Comparison of ENCODE assay signal across 1 cellular context in the genomic region with DNA sequence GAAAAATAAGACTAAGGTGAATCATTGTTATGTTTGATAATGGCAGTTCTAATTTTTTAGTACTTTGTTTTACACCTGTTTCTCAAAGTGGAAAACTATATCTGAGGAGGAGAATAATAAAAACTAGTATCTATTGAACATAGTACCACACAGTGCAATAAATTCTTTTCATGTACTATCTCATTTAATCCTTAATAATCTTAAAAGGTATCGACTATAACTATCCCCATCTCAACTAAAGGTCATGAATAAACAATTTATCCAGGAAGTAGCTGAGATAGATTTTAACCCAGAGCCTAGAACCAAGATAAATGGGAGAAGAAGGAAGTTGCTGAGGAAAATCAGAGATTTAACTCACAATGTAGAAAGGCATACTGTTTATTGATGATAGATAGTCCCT.
TF ChIP-seq lines count a peak whose summit lies in the region.

No MANE protein-coding gene starts in this region.

TF ChIP-seq in HepG2, 621 proteins besides CTCF, POLR2A, EP300 and RAD21:
- TF ChIP-seq SMARCC2 (IDR thresholded peaks at IDR 0.05) (no peak), ZMYM4 (CRISPR knock-in tag; IDR thresholded peaks at IDR 0.05) (no peak), PHF21A (CRISPR knock-in tag; IDR thresholded peaks at IDR 0.05) (no peak), SMAD9 (CRISPR knock-in tag; IDR thresholded peaks at IDR 0.05) (no peak), ZNF549 (CRISPR knock-in tag; IDR thresholded peaks at IDR 0.05) (no peak), ZNF333 (CRISPR knock-in tag; IDR thresholded peaks at IDR 0.05; ENCODE audit: borderline replicate concordance) (no peak), ZNF879 (CRISPR knock-in tag; IDR thresholded peaks at IDR 0.05) (no peak), MTF1 (CRISPR knock-in tag; IDR thresholded peaks at IDR 0.05) (no peak), ZFP36L2 (CRISPR knock-in tag; IDR thresholded peaks at IDR 0.05) (no peak), ZNF781 (CRISPR knock-in tag; IDR thresholded peaks at IDR 0.05; ENCODE audit: borderline replicate concordance, not compliant biosample characterization) (no peak)
- TF ChIP-seq, protein P1, sequence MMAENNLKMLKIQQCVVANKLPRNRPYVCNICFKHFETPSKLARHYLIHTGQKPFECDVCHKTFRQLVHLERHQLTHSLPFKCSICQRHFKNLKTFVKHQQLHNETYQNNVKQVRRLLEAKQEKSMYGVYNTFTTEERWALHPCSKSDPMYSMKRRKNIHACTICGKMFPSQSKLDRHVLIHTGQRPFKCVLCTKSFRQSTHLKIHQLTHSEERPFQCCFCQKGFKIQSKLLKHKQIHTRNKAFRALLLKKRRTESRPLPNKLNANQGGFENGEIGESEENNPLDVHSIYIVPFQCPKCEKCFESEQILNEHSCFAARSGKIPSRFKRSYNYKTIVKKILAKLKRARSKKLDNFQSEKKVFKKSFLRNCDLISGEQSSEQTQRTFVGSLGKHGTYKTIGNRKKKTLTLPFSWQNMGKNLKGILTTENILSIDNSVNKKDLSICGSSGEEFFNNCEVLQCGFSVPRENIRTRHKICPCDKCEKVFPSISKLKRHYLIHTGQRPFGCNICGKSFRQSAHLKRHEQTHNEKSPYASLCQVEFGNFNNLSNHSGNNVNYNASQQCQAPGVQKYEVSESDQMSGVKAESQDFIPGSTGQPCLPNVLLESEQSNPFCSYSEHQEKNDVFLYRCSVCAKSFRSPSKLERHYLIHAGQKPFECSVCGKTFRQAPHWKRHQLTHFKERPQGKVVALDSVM (CRISPR knock-in tag; IDR thresholded peaks at IDR 0.05): no peak
- TF ChIP-seq, protein P2, sequence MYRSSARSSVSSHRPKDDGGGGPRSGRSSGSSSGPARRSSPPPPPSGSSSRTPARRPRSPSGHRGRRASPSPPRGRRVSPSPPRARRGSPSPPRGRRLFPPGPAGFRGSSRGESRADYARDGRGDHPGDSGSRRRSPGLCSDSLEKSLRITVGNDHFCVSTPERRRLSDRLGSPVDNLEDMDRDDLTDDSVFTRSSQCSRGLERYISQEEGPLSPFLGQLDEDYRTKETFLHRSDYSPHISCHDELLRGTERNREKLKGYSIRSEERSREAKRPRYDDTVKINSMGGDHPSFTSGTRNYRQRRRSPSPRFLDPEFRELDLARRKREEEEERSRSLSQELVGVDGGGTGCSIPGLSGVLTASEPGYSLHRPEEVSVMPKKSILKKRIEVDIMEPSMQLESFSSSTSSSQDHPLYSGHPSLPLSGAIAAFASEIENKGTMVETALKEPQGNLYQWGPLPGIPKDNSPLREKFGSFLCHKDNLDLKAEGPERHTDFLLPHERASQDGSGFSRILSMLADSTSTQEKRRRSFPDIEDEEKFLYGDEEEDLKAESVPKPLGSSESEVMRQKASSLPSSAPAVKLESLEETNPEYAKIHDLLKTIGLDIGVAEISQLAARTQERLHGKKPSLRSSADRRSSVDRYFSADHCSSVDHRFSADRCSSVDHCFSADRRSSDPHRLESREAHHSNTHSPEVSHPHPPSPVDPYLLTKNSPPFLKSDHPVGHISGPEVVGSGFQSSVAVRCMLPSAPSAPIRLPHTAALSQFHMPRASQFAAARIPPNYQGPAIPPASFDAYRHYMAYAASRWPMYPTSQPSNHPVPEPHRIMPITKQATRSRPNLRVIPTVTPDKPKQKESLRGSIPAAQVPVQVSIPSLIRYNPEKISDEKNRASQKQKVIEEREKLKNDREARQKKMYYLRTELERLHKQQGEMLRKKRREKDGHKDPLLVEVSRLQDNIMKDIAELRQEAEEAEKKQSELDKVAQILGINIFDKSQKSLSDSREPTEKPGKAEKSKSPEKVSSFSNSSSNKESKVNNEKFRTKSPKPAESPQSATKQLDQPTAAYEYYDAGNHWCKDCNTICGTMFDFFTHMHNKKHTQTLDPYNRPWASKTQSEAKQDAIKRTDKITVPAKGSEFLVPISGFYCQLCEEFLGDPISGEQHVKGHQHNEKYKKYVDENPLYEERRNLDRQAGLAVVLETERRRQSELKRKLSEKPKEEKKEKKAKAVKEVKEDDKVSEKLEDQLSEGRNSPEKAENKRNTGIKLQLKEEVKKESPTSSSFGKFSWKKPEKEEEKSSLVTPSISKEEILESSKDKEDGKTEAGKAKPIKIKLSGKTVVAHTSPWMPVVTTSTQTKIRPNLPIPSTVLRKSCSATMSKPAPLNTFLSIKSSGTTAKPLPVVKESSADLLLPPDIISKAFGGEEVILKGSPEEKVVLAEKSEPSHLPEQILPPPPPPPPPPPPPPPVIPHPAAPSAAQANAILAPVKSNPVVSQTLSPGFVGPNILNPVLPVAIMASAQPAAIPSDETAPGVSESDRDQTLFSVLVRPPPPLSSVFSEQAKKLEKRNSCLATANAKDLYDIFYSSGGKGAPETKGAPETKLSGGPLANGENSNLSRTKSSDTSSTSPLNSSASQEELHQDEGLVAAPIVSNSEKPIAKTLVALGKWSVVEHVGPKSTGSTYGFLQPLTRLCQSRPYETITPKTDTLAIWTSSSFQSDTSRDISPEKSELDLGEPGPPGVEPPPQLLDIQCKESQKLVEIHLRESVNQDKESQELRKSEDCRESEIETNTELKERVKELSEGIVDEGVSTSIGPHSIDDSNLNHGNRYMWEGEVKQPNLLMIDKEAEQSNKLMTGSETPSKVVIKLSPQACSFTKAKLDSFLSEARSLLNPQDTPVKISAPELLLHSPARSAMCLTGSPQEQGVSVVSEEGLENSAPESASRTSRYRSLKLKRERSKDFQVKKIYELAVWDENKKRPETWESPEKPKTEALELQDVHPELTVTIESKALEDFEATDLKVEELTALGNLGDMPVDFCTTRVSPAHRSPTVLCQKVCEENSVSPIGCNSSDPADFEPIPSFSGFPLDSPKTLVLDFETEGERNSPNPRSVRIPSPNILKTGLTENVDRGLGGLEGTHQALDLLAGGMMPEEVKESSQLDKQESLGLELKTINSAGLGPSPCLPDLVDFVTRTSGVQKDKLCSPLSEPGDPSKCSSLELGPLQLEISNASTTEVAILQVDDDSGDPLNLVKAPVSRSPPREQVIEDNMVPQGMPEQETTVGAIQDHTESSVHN (CRISPR knock-in tag; IDR thresholded peaks at IDR 0.05): no peak
- TF ChIP-seq, protein P3, sequence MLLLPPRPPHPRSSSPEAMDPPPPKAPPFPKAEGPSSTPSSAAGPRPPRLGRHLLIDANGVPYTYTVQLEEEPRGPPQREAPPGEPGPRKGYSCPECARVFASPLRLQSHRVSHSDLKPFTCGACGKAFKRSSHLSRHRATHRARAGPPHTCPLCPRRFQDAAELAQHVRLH (CRISPR knock-in tag; IDR thresholded peaks at IDR 0.05; ENCODE audit: borderline replicate concordance, low read depth): no peak
- TF ChIP-seq, protein P4, sequence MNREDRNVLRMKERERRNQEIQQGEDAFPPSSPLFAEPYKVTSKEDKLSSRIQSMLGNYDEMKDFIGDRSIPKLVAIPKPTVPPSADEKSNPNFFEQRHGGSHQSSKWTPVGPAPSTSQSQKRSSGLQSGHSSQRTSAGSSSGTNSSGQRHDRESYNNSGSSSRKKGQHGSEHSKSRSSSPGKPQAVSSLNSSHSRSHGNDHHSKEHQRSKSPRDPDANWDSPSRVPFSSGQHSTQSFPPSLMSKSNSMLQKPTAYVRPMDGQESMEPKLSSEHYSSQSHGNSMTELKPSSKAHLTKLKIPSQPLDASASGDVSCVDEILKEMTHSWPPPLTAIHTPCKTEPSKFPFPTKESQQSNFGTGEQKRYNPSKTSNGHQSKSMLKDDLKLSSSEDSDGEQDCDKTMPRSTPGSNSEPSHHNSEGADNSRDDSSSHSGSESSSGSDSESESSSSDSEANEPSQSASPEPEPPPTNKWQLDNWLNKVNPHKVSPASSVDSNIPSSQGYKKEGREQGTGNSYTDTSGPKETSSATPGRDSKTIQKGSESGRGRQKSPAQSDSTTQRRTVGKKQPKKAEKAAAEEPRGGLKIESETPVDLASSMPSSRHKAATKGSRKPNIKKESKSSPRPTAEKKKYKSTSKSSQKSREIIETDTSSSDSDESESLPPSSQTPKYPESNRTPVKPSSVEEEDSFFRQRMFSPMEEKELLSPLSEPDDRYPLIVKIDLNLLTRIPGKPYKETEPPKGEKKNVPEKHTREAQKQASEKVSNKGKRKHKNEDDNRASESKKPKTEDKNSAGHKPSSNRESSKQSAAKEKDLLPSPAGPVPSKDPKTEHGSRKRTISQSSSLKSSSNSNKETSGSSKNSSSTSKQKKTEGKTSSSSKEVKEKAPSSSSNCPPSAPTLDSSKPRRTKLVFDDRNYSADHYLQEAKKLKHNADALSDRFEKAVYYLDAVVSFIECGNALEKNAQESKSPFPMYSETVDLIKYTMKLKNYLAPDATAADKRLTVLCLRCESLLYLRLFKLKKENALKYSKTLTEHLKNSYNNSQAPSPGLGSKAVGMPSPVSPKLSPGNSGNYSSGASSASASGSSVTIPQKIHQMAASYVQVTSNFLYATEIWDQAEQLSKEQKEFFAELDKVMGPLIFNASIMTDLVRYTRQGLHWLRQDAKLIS (CRISPR knock-in tag; IDR thresholded peaks at IDR 0.05): no peak
- TF ChIP-seq, protein P5, sequence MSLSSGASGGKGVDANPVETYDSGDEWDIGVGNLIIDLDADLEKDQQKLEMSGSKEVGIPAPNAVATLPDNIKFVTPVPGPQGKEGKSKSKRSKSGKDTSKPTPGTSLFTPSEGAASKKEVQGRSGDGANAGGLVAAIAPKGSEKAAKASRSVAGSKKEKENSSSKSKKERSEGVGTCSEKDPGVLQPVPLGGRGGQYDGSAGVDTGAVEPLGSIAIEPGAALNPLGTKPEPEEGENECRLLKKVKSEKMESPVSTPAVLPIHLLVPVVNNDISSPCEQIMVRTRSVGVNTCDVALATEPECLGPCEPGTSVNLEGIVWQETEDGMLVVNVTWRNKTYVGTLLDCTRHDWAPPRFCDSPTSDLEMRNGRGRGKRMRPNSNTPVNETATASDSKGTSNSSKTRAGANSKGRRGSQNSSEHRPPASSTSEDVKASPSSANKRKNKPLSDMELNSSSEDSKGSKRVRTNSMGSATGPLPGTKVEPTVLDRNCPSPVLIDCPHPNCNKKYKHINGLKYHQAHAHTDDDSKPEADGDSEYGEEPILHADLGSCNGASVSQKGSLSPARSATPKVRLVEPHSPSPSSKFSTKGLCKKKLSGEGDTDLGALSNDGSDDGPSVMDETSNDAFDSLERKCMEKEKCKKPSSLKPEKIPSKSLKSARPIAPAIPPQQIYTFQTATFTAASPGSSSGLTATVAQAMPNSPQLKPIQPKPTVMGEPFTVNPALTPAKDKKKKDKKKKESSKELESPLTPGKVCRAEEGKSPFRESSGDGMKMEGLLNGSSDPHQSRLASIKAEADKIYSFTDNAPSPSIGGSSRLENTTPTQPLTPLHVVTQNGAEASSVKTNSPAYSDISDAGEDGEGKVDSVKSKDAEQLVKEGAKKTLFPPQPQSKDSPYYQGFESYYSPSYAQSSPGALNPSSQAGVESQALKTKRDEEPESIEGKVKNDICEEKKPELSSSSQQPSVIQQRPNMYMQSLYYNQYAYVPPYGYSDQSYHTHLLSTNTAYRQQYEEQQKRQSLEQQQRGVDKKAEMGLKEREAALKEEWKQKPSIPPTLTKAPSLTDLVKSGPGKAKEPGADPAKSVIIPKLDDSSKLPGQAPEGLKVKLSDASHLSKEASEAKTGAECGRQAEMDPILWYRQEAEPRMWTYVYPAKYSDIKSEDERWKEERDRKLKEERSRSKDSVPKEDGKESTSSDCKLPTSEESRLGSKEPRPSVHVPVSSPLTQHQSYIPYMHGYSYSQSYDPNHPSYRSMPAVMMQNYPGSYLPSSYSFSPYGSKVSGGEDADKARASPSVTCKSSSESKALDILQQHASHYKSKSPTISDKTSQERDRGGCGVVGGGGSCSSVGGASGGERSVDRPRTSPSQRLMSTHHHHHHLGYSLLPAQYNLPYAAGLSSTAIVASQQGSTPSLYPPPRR (CRISPR knock-in tag; IDR thresholded peaks at IDR 0.05; ENCODE audit: borderline replicate concordance): no peak
